ENCODE assay signal across 19 cellular contexts in genomic region chr6:56775498-56776166, GRCh38.
"Had no signal": no experiment of that assay in that cellular context is flagged by ENCODE, and none has a peak within 500 bp of the region (broad histone marks: within the 10 kb centered on the region; RNA-seq: fewer than 3 reads in every experiment).

No MANE protein-coding gene starts in this region.

- H3K27me3 Mint-ChIP-seq: activated CD4-positive, alpha-beta T cell treated with anti-CD3 and anti-CD28 coated beads, Interleukin-2, amount 10 ng/mL, durations not matched to agents 7 days and 5 days; central memory CD8-positive, alpha-beta T cell; stimulated activated naive CD8-positive, alpha-beta T cell treated with anti-CD3 and anti-CD28 coated beads, Interleukin-15, Interleukin-2, amounts not matched to agents 100 ng/mL and 50 ng/mL, for 24 hours; type B pancreatic cell had no signal

- H3K27ac Mint-ChIP-seq: activated CD4-positive, alpha-beta T cell treated with anti-CD3 and anti-CD28 coated beads, Interleukin-2, amount 10 ng/mL, durations not matched to agents 7 days and 5 days; activated naive CD8-positive, alpha-beta T cell treated with anti-CD3 and anti-CD28 coated beads, Interleukin-2, amount 10 ng/mL, durations not matched to agents 7 days and 5 days; nephron; stimulated activated naive CD8-positive, alpha-beta T cell treated with anti-CD3 and anti-CD28 coated beads, Interleukin-15, Interleukin-2, amounts not matched to agents 100 ng/mL and 50 ng/mL, for 24 hours; type B pancreatic cell had no signal

- H3K4me1 ChIP-seq: suprapubic skin had no signal

- H3K27ac ChIP-seq: brain microvascular endothelial cell, coronary artery, epithelial cell of prostate, spleen, suprapubic skin had no signal

- H3K4me3 Mint-ChIP-seq: activated CD4-positive, alpha-beta T cell treated with anti-CD3 and anti-CD28 coated beads, Interleukin-2, amount 10 ng/mL, durations not matched to agents 7 days and 5 days; activated naive CD8-positive, alpha-beta T cell treated with anti-CD3 and anti-CD28 coated beads, Interleukin-2, amount 10 ng/mL, durations not matched to agents 7 days and 5 days; central memory CD8-positive, alpha-beta T cell; nephron; stimulated activated naive CD8-positive, alpha-beta T cell treated with anti-CD3 and anti-CD28 coated beads, Interleukin-15, Interleukin-2, amounts not matched to agents 100 ng/mL and 50 ng/mL, for 24 hours; type B pancreatic cell had no signal

- H3K36me3 ChIP-seq: brain microvascular endothelial cell, heart left ventricle, spleen, suprapubic skin had no signal

- H3K4me1 Mint-ChIP-seq: activated CD4-positive, alpha-beta T cell treated with anti-CD3 and anti-CD28 coated beads, Interleukin-2, amount 10 ng/mL, durations not matched to agents 7 days and 5 days; activated naive CD8-positive, alpha-beta T cell treated with anti-CD3 and anti-CD28 coated beads, Interleukin-2, amount 10 ng/mL, durations not matched to agents 7 days and 5 days; central memory CD8-positive, alpha-beta T cell had no signal

- H3K9me3 ChIP-seq: spleen, suprapubic skin had no signal

- H3K4me3 ChIP-seq: coronary artery, heart left ventricle, spleen, suprapubic skin had no signal

- H3K36me3 Mint-ChIP-seq: activated naive CD8-positive, alpha-beta T cell treated with anti-CD3 and anti-CD28 coated beads, Interleukin-2, amount 10 ng/mL, durations not matched to agents 7 days and 5 days; type B pancreatic cell had no signal

- ATAC-seq: heart left ventricle, sciatic nerve had no signal

- DNase-seq: activated CD4-positive, alpha-beta T cell treated with anti-CD3 and anti-CD28 coated beads, Interleukin-2, amount 10 ng/mL, durations not matched to agents 7 days and 5 days; activated CD8-positive, alpha-beta memory T cell treated with anti-CD3 and anti-CD28 coated beads for 24 hours; activated gamma-delta T cell treated with Interleukin-2 at 50 U/mL for 16 hours; activated naive CD8-positive, alpha-beta T cell treated with anti-CD3 and anti-CD28 coated beads, Interleukin-2, amount 10 ng/mL, durations not matched to agents 7 days and 5 days; anterior cingulate cortex; brain microvascular endothelial cell; effector CD4-positive, alpha-beta T cell; heart left ventricle; kidney; spleen; SW 1271 had no signal

- H3K27me3 ChIP-seq: brain microvascular endothelial cell, heart left ventricle, spleen, suprapubic skin had no signal
